15 cellular contexts compared by ENCODE assay signal in the genomic region with DNA sequence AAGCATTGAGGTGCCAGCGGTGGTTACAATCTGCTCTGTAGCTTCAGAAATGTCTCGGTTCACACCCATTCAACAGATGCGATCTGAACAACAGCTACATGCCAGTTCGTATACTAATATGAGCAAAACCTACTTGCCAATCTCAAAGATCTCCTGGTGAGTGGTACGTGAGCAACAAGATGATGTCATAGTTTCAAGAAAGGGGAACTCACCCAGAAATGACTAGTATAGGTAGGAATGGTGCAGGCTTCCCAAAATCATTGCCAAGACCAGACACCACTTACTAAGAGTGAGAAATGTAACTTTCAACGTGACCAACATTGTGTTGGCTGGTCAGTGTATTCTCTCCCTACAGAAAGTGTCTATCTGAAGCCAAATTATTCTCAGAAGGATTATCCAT. TPM values are rescaled to one million over a fixed set of nuclear protein-coding genes. Genes with fewer than 3 reads are reported as not detected.
A peak's percentile ranks its signal among the peaks of the same experiment; 100 is the strongest.
DNase-seq lines count a peak whose midpoint lies in the region; ATAC-seq and TF ChIP-seq lines count a peak whose summit lies in the region.
"Had no signal": no experiment of that assay in that cellular context is flagged by ENCODE, and none has a peak within 500 bp of the region (broad histone marks: within the 10 kb centered on the region; RNA-seq: fewer than 3 reads in every experiment).

No MANE protein-coding gene starts in this region.

- no peak for TF ChIP-seq CTCF in AG04449 (IDR thresholded peaks at IDR 0.05; ENCODE audit: insufficient read depth, low read length, missing control alignments)
- TF ChIP-seq CTCF in Calu3 (IDR thresholded peaks at IDR 0.05; ENCODE audit: unreplicated experiment), result no peak

- H3K4me1 Mint-ChIP-seq in Calu3 (ENCODE audit: low read depth, unreplicated experiment), result peaks cover 55% of the 10 kb centered on the region
- H3K4me1 Mint-ChIP-seq: CD4-positive, CD25-positive, alpha-beta regulatory T cell had no signal

- POLR2A ChIA-PET in AG04449 (lab: Yijun Ruan, JAX), result no interaction called here

- intact Hi-C loops in Calu3 (cut with micrococcal nuclease; ENCODE audit: unreplicated experiment), result loop anchor here (2.0 to 10.0 kb wide), 2 partner anchors 159 to 453 kb away; no protein-coding TSS in a partner anchor

- H3K36me3 Mint-ChIP-seq in Calu3 (ENCODE audit: insufficient read depth, unreplicated experiment), result no peaks in the 10 kb centered on the region
- H3K36me3 Mint-ChIP-seq: CD4-positive, CD25-positive, alpha-beta regulatory T cell had no signal

- DNase-seq in AG04449 (ENCODE audit: low read depth, low spot score) (peak; percentile 21), RPMI7951 (ENCODE audit: low read depth) (peak; percentile 73), fibroblast of the conjunctiva (ENCODE audit: low read depth) (peak; percentile 41), C1 segment of cervical spinal cord (lab: John Stamatoyannopoulos, UW) (no peak), Calu3 (no peak), SW 1271 (lab: John Stamatoyannopoulos, UW) (no peak)
- DNase-seq: activated T-cell treated with anti-CD3 and anti-CD28 coated beads for 4 hours; aorta; CD4-positive, CD25-positive, alpha-beta regulatory T cell; lower lobe of right lung; NCI-H2107 had no signal

- H3K27me3 Mint-ChIP-seq in Calu3 (ENCODE audit: unreplicated experiment), result no peaks in the 10 kb centered on the region

- BruUV-seq in Calu3 (replicated peaks; lab: Mats Ljungman, UMichigan), result no TSS peak

- peak; percentile 44 for ATAC-seq in GM19463 (IDR thresholded peaks at IDR 0.05; ENCODE audit: unreplicated experiment)
- no peak for ATAC-seq in GM21515 (IDR thresholded peaks at IDR 0.05; ENCODE audit: unreplicated experiment)
- ATAC-seq: lower lobe of right lung, Panc1 had no signal

- no peak overlapping the region for H3K27ac Mint-ChIP-seq in Calu3 (ENCODE audit: unreplicated experiment)
- H3K27ac Mint-ChIP-seq: CD4-positive, CD25-positive, alpha-beta regulatory T cell; stimulated activated naive CD8-positive, alpha-beta T cell treated with anti-CD3 and anti-CD28 coated beads, Interleukin-15, Interleukin-2, amounts not matched to agents 100 ng/mL and 50 ng/mL, for 24 hours had no signal

- no peaks in the 10 kb centered on the region for H3K9me3 Mint-ChIP-seq in Calu3 (ENCODE audit: low read depth, unreplicated experiment)
- H3K9me3 Mint-ChIP-seq: CD4-positive, CD25-positive, alpha-beta regulatory T cell; stimulated activated naive CD8-positive, alpha-beta T cell treated with anti-CD3 and anti-CD28 coated beads, Interleukin-15, Interleukin-2, amounts not matched to agents 100 ng/mL and 50 ng/mL, for 24 hours had no signal

- H3K4me3 ChIP-seq in AG04449 (ENCODE audit: low read depth, low read length), result no peak overlapping the region
- H3K4me3 ChIP-seq: lower lobe of right lung had no signal

- H3K4me3 Mint-ChIP-seq in Calu3 (ENCODE audit: low read depth, unreplicated experiment), result no peak overlapping the region
- H3K4me3 Mint-ChIP-seq: CD4-positive, CD25-positive, alpha-beta regulatory T cell; stimulated activated naive CD8-positive, alpha-beta T cell treated with anti-CD3 and anti-CD28 coated beads, Interleukin-15, Interleukin-2, amounts not matched to agents 100 ng/mL and 50 ng/mL, for 24 hours had no signal

- CTCF ChIA-PET in AG04449 (lab: Yijun Ruan, JAX) (no interaction called here), Calu3 (lab: Charles Lee) (interaction anchor here (0.6 to 1.1 kb wide), 2 partner anchors 225 to 876 kb away, joined by 3 to 6 read pairs; no protein-coding TSS in a partner anchor)

RNA-seq across cellular contexts. Expression of gene OR6Q1, which starts 31.1 kb away (rescaled TPM):
- not detected in 2 replicates for total RNA-seq in RPMI7951 (2014; rRNA removed; shearing (Covaris generic))
- not detected in 2 replicates for total RNA-seq in Calu3 (2022)
- total RNA-seq: aorta; CD4-positive, CD25-positive, alpha-beta regulatory T cell; lower lobe of right lung had no signal

RNA-seq across cellular contexts. Expression of gene OR9Q1, which starts 38.1 kb away (rescaled TPM):
- total RNA-seq in RPMI7951 (2014; rRNA removed; shearing (Covaris generic)), result not detected in 2 replicates
- total RNA-seq in Calu3 (2022), result not detected in 2 replicates
- total RNA-seq: aorta; CD4-positive, CD25-positive, alpha-beta regulatory T cell; lower lobe of right lung had no signal

Comparison
In these comparisons a context has a peak if more than half of its experiments do, and no peak if none do; other contexts are left out.
1. DNase-seq: peak in AG04449 (single experiment), RPMI7951 (single experiment) and fibroblast of the conjunctiva (single experiment); none in C1 segment of cervical spinal cord (0 of 14), Calu3 (single experiment) and SW 1271 (0 of 2).